In the genomic region with DNA sequence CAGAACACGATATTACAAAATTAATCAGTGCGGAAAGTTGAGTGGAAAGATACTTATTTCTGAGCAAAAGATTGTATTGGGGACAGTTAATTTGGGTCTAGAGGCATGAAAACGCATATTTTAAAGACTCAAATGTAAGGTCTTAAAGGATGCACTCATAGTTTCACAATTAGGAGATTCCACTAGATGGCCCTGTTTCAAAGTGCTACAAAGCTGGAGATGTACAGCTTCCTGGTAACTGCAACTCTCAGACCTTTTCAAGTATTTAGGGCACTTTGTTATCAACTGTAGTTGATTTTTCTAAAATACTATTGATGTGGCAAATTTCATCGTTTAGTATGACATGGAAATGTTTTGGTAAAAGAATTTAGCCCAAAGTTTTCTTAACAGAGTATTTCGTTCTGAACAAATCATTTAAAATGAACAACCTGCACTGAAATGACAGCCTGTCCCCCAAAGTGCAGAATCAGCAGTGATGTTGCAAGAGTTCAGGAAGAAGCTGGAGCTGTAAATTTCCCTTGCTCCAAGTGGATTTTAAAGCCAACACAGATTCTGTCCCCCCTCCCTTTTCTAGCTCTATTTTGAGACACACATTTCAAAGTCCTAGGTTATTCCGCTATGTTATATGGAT, we compare ENCODE assay signal across 8 cellular contexts. TPM values are rescaled to one million over a fixed set of nuclear protein-coding genes. Genes with fewer than 3 reads are reported as not detected.
DNase-seq lines count a peak whose midpoint lies in the region; ATAC-seq and TF ChIP-seq lines count a peak whose summit lies in the region.

No MANE protein-coding gene starts in this region.

- TF ChIP-seq CTCF in AG09319 (IDR thresholded peaks at IDR 0.05; ENCODE audit: low read depth, low read length), result peak; percentile 51
- TF ChIP-seq CTCF in fibroblast of villous mesenchyme (IDR thresholded peaks at IDR 0.05; ENCODE audit: insufficient read depth, low read depth, low read length), result peak; percentile 58

- TF ChIP-seq EP300 in Ishikawa (IDR thresholded peaks at IDR 0.05; ENCODE audit: borderline replicate concordance), result no peak

- no peaks in the 10 kb centered on the region for H3K9me3 ChIP-seq in SK-N-MC (ENCODE audit: low read depth, low read length)

- H3K4me1 Mint-ChIP-seq in stimulated activated naive B cell treated with anti-CD40 and anti-IgM and Interleukin-4, amounts not matched to agents 10 μg/mL and 1 μg/mL and 100 μg/mL, for 72 hours, result no peaks in the 10 kb centered on the region

- H3K9me3 Mint-ChIP-seq in stimulated activated naive B cell treated with anti-CD40 and anti-IgM and Interleukin-4, amounts not matched to agents 10 μg/mL and 1 μg/mL and 100 μg/mL, for 72 hours, result no peaks in the 10 kb centered on the region

- H3K27ac Mint-ChIP-seq in stimulated activated naive B cell treated with anti-CD40 and anti-IgM and Interleukin-4, amounts not matched to agents 10 μg/mL and 1 μg/mL and 100 μg/mL, for 72 hours, result no peak overlapping the region

- H3K4me3 ChIP-seq in SK-N-MC, result peak overlapping the region; percentile 52
- no peak overlapping the region for H3K4me3 ChIP-seq in fibroblast of villous mesenchyme (ENCODE audit: low read depth, low read length)

- DNase-seq in AG09319 (ENCODE audit: extremely low read depth, low read depth) (no peak), SK-N-MC (ENCODE audit: low read depth, low spot score) (peak; percentile 75), fibroblast of villous mesenchyme (ENCODE audit: low read depth) (peak; percentile 64)
- DNase-seq in stimulated activated naive B cell treated with anti-CD40 and anti-IgM and Interleukin-4, amounts not matched to agents 10 μg/mL and 1 μg/mL and 100 μg/mL, for 72 hours, result no peak
- DNase-seq in stimulated activated CD4-positive, alpha-beta T cell treated with anti-CD3 and anti-CD28 coated beads, Interleukin-4, amount 100 ng/mL, for 4 hours, result no peak

- no peak overlapping the region for H3K4me3 Mint-ChIP-seq in stimulated activated naive B cell treated with anti-CD40 and anti-IgM and Interleukin-4, amounts not matched to agents 10 μg/mL and 1 μg/mL and 100 μg/mL, for 72 hours

- peak overlapping the region; percentile 27 for H3K27ac ChIP-seq in SK-N-MC

- TF ChIP-seq RAD21 in Ishikawa (IDR thresholded peaks at IDR 0.05; ENCODE audit: low read depth), result peak; percentile 54

- H3K36me3 ChIP-seq in SK-N-MC (ENCODE audit: insufficient read depth, low read length), result no peaks in the 10 kb centered on the region

- no peak overlapping the region for H3K9ac ChIP-seq in SK-N-MC (ENCODE audit: insufficient read length)

- H3K36me3 Mint-ChIP-seq in stimulated activated naive B cell treated with anti-CD40 and anti-IgM and Interleukin-4, amounts not matched to agents 10 μg/mL and 1 μg/mL and 100 μg/mL, for 72 hours, result no peaks in the 10 kb centered on the region

- ATAC-seq in GM18858 (IDR thresholded peaks at IDR 0.05; ENCODE audit: unreplicated experiment) (peak; percentile 71), GM21528 (IDR thresholded peaks at IDR 0.05; ENCODE audit: low FRiP score, unreplicated experiment) (no peak)
- ATAC-seq in stimulated activated naive B cell treated with anti-CD40 and anti-IgM and Interleukin-4, amounts not matched to agents 10 μg/mL and 1 μg/mL and 100 μg/mL, for 72 hours (replicated peaks), result peak; percentile 70 to 80

- H3K27me3 Mint-ChIP-seq in stimulated activated naive B cell treated with anti-CD40 and anti-IgM and Interleukin-4, amounts not matched to agents 10 μg/mL and 1 μg/mL and 100 μg/mL, for 72 hours, result peaks cover 39 to 59% of the 10 kb centered on the region in 2 donors

TF ChIP-seq in Ishikawa, 13 proteins besides CTCF, POLR2A, EP300 and RAD21:
- TF ChIP-seq YY1 (IDR thresholded peaks at IDR 0.05; ENCODE audit: low read depth) (no peak), CREB1 (IDR thresholded peaks at IDR 0.05; ENCODE audit: low read depth) (no peak)
- TF ChIP-seq, protein P1, sequence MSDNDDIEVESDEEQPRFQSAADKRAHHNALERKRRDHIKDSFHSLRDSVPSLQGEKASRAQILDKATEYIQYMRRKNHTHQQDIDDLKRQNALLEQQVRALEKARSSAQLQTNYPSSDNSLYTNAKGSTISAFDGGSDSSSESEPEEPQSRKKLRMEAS (IDR thresholded peaks at IDR 0.05), result no peak
- TF ChIP-seq, protein P2, sequence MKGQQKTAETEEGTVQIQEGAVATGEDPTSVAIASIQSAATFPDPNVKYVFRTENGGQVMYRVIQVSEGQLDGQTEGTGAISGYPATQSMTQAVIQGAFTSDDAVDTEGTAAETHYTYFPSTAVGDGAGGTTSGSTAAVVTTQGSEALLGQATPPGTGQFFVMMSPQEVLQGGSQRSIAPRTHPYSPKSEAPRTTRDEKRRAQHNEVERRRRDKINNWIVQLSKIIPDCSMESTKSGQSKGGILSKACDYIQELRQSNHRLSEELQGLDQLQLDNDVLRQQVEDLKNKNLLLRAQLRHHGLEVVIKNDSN (IDR thresholded peaks at IDR 0.05), result no peak
TF ChIP-seq in Ishikawa: peak in this region for 0.

RNA-seq across cellular contexts. Expression of a gene that starts 16.2 kb away (rescaled TPM):
- total RNA-seq in fibroblast of villous mesenchyme, result 35.8 and 43.6 TPM in 2 replicates

RNA-seq across cellular contexts. Expression of a gene that starts 36.8 kb away (rescaled TPM):
- total RNA-seq in fibroblast of villous mesenchyme, result 25.1 and 44.5 TPM in 2 replicates

RNA-seq across cellular contexts. Expression of a gene that starts 37.1 kb away (rescaled TPM):
- 1.7 and 2.6 TPM in 2 replicates for total RNA-seq in fibroblast of villous mesenchyme

RNA-seq across cellular contexts. Expression of a gene that starts 46.3 kb away (rescaled TPM):
- total RNA-seq in fibroblast of villous mesenchyme, result under 0.01 TPM in 1 of 2 replicates, not detected in the other

Comparison
In these comparisons a context has a peak if more than half of its experiments do, and no peak if none do; other contexts are left out.
1. DNase-seq: peak in SK-N-MC (single experiment) and fibroblast of villous mesenchyme (single experiment); none in AG09319 (single experiment), stimulated activated naive B cell treated with anti-CD40 and anti-IgM and Interleukin-4, amounts not matched to agents 10 μg/mL and 1 μg/mL and 100 μg/mL, for 72 hours (single experiment) and stimulated activated CD4-positive, alpha-beta T cell treated with anti-CD3 and anti-CD28 coated beads, Interleukin-4, amount 100 ng/mL, for 4 hours (0 of 2).